In the genomic region with DNA sequence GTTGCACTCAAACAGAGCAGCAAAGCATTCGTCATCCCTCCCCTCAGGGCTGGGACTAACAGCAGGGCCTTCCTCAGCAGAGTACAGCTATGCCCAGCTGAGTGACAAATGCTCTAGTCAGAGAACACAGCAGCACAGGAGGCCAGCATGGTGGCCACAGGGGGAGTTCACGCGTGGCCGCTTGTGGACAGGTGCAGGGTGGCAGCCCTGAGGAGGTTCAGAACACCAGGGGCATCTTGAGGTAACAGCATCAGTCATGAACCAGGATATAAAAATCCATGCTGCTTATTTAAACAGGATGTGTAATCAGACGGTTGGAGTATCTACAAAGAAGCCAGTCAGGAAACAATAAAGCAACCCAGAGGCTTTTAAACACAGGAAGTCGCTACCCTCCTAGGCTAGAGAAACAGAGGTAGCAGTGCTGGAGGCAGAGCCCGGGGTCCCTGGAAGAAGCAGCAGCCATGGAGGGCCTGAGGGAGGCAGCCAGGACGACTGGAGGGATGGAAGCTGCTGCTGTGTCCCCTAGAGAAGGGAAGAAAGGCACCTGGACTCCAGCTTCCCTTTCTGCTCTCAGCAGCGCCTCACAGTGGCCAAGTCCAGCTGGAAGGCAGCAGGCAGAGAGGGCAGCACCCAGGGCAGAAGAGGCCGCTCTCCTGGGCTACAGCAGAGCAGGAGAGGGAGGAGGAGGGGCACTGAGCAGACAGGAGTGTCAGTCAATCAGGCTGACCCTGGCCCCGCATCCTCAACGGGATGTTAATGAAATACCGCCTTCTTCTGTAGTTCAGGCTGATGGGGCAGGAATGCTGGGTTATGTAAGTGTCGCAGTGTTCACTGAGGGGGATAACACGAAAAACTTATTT, we compare ENCODE assay signal across 9 cellular contexts.
DNase-seq lines count a peak whose midpoint lies in the region; ATAC-seq and TF ChIP-seq lines count a peak whose summit lies in the region.
"Had no signal": no experiment of that assay in that cellular context is flagged by ENCODE, and none has a peak within 500 bp of the region (broad histone marks: within the 10 kb centered on the region; RNA-seq: fewer than 3 reads in every experiment).

No MANE protein-coding gene starts in this region.

- H3K9ac ChIP-seq in OCI-LY1 (ENCODE audit: low read length) = no peak overlapping the region

- intact Hi-C loops in Right ventricle myocardium inferior (cut with DNase I) = no loop called here

- no peaks in the 10 kb centered on the region for H3K27me3 ChIP-seq in BE2C
- no peaks in the 10 kb centered on the region for H3K27me3 ChIP-seq in OCI-LY1 (ENCODE audit: insufficient read depth, low read length)

- H3K4me3 ChIP-seq in BE2C (ENCODE audit: low read depth, low read length) (no peak overlapping the region), OCI-LY1 (ENCODE audit: low read depth, low read length, poor library complexity, severe bottlenecking) (no peak overlapping the region), skin epidermis (no peak overlapping the region)

- TF ChIP-seq CTCF in BE2C (IDR thresholded peaks at IDR 0.05; ENCODE audit: low read depth, low read length) (peak; percentile 46), OCI-LY1 (IDR thresholded peaks at IDR 0.05; ENCODE audit: low read length) (peak; percentile 47)

- DNase-seq in BE2C = peak; percentile 57
- DNase-seq in activated T-cell treated with anti-CD3 and anti-CD28 coated beads, Interleukin-2, amount 50 U/mL, for 48 hours = peak; percentile 87 to 89
- DNase-seq in Right ventricle myocardium inferior (ENCODE audit: missing footprints) = peak; percentile 82
- no peak for DNase-seq in cerebellar nuclear complex (lab: John Stamatoyannopoulos, UW)
- DNase-seq in NCI-H2171 treated with DMSO at 0.1 percent for 48 hours (lab: John Stamatoyannopoulos, UW) = no peak
- DNase-seq: naive B cell had no signal

- no peaks in the 10 kb centered on the region for H3K9me2 ChIP-seq in OCI-LY1 (ENCODE audit: low read depth, low read length)

- H3K27ac ChIP-seq in OCI-LY1 (ENCODE audit: low read depth, low read length, poor library complexity, severe bottlenecking) (no peak overlapping the region), skin epidermis (peak overlapping the region in 17 of 21 experiments; percentile 30 to 96 (median 67))

- H2AFZ ChIP-seq in OCI-LY1 (ENCODE audit: low read length) = no peak overlapping the region

- ATAC-seq in GM21576 (IDR thresholded peaks at IDR 0.05; ENCODE audit: unreplicated experiment) = peak; percentile 42
- no peak for ATAC-seq in Right ventricle myocardium inferior

- no peaks in the 10 kb centered on the region for H3K9me3 ChIP-seq in BE2C
- no peaks in the 10 kb centered on the region for H3K9me3 ChIP-seq in OCI-LY1 (ENCODE audit: low read length)

- H3K79me2 ChIP-seq in OCI-LY1 (ENCODE audit: insufficient read depth, low read length) = no peaks in the 10 kb centered on the region

- no peaks in the 10 kb centered on the region for H3F3A ChIP-seq in OCI-LY1 (ENCODE audit: insufficient read depth, low read length)

- no peaks in the 10 kb centered on the region for H3K4me1 ChIP-seq in BE2C
- no peaks in the 10 kb centered on the region for H3K4me1 ChIP-seq in OCI-LY1 (ENCODE audit: insufficient read depth, low read length, severe bottlenecking)

- H3K4me2 ChIP-seq in OCI-LY1 (ENCODE audit: low read length) = no peak overlapping the region

- no peaks in the 10 kb centered on the region for H4K20me1 ChIP-seq in OCI-LY1 (ENCODE audit: insufficient read depth, low read length)

- no peaks in the 10 kb centered on the region for H3K36me3 ChIP-seq in BE2C
- H3K36me3 ChIP-seq in OCI-LY1 (ENCODE audit: insufficient read depth, low read length) = no peaks in the 10 kb centered on the region

Comparison
In these comparisons a context has a peak if more than half of its experiments do, and no peak if none do; other contexts are left out.
1. DNase-seq: peak in BE2C (single experiment), activated T-cell treated with anti-CD3 and anti-CD28 coated beads, Interleukin-2, amount 50 U/mL, for 48 hours (2 of 2) and Right ventricle myocardium inferior (single experiment); none in cerebellar nuclear complex (0 of 2) and NCI-H2171 treated with DMSO at 0.1 percent for 48 hours (single experiment).